Comparison of ENCODE assay signal across 24 cellular contexts in the genomic region with DNA sequence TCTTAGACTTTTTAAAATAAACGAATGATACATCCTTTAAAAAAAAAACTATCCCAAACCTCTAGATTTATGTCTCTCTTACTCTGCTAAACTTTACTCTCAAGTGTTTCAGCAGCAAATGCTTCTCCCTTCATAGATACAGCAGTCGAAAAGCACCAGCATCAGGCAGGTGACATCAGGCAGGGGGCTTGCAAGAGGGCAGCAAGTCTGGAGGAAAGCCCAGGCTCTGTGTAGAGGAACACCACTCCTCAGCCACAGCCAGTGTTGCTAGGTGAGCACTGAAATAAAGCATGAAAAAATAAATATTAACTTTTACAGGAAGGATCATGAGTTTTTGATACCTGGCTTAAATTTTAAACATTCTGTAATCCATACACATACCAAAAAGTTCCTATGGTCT.
"Had no signal": no experiment of that assay in that cellular context is flagged by ENCODE, and none has a peak within 500 bp of the region (broad histone marks: within the 10 kb centered on the region; RNA-seq: fewer than 3 reads in every experiment).

No MANE protein-coding gene starts in this region.

- H3K36me3 ChIP-seq: colonic mucosa, esophagus muscularis mucosa, esophagus squamous epithelium, gastrocnemius medialis, gastroesophageal sphincter, heart left ventricle, heart right ventricle had no signal

- H3K27ac ChIP-seq: colonic mucosa, coronary artery, dorsolateral prefrontal cortex, epithelial cell of prostate, esophagus muscularis mucosa, esophagus squamous epithelium, foreskin keratinocyte, gastrocnemius medialis, gastroesophageal sphincter, heart left ventricle, heart right ventricle had no signal

- H3K27ac Mint-ChIP-seq: dendritic cell treated with granulocyte-macrophage colony-stimulating factor and Interleukin-4, amounts not matched to agents 40 ng/mL and 50 ng/mL, for 4 days; effector memory CD8-positive, alpha-beta T cell; endodermal cell had no signal

- H3K4me1 ChIP-seq: colonic mucosa, esophagus muscularis mucosa, esophagus squamous epithelium, foreskin keratinocyte, gastrocnemius medialis, gastroesophageal sphincter, heart left ventricle, heart right ventricle had no signal

- H3K9me3 Mint-ChIP-seq: endodermal cell had no signal

- H3K4me1 Mint-ChIP-seq: endodermal cell had no signal

- H3K27me3 Mint-ChIP-seq: dendritic cell treated with granulocyte-macrophage colony-stimulating factor and Interleukin-4, amounts not matched to agents 40 ng/mL and 50 ng/mL, for 4 days; effector memory CD8-positive, alpha-beta T cell had no signal

- H3K4me3 Mint-ChIP-seq: dendritic cell treated with granulocyte-macrophage colony-stimulating factor and Interleukin-4, amounts not matched to agents 40 ng/mL and 50 ng/mL, for 4 days; effector memory CD8-positive, alpha-beta T cell; endodermal cell had no signal

- DNase-seq: colonic mucosa; cortex of kidney; dermis blood vessel endothelial cell; dorsolateral prefrontal cortex; effector CD4-positive, alpha-beta T cell; effector CD8-positive, alpha-beta T cell; effector memory CD4-positive, alpha-beta T cell; effector memory CD8-positive, alpha-beta T cell; endodermal cell; erythroblast; esophagus squamous epithelium; foreskin fibroblast; foreskin melanocyte; gastrocnemius medialis; glutamatergic neuron; head of caudate nucleus; heart left ventricle; heart right ventricle had no signal

- H3K4me3 ChIP-seq: colonic mucosa, coronary artery, dorsolateral prefrontal cortex, esophagus muscularis mucosa, esophagus squamous epithelium, gastrocnemius medialis, gastroesophageal sphincter, heart left ventricle, heart right ventricle had no signal

- H3K9me3 ChIP-seq: colonic mucosa, esophagus muscularis mucosa, esophagus squamous epithelium, gastrocnemius medialis, gastroesophageal sphincter, heart right ventricle had no signal

- H3K27me3 ChIP-seq: colonic mucosa, esophagus muscularis mucosa, esophagus squamous epithelium, foreskin keratinocyte, gastrocnemius medialis, gastroesophageal sphincter, heart right ventricle had no signal
